11 cellular contexts compared by ENCODE assay signal in genomic region chrX:12891915-12892506, GRCh38. TPM values are rescaled to one million over a fixed set of nuclear protein-coding genes. Genes with fewer than 3 reads are reported as not detected.
A peak's percentile ranks its signal among the peaks of the same experiment; 100 is the strongest.
DNase-seq lines count a peak whose midpoint lies in the region; ATAC-seq, FAIRE-seq and TF ChIP-seq lines count a peak whose summit lies in the region.
"Had no signal": no experiment of that assay in that cellular context is flagged by ENCODE, and none has a peak within 500 bp of the region (broad histone marks: within the 10 kb centered on the region; RNA-seq: fewer than 3 reads in every experiment).

No MANE protein-coding gene starts in this region.

- peak; percentile 20 for DNase-seq in GM10248 (ENCODE audit: extremely low spot score)
- no peak for DNase-seq in GM19239 (ENCODE audit: insufficient read length, low spot score)
- no peak for DNase-seq in NCI-H82 (lab: John Stamatoyannopoulos, UW)
- no peak for DNase-seq in DMS 273 treated with DMSO at 0.1 percent for 48 hours (lab: John Stamatoyannopoulos, UW)
- no peak for DNase-seq in A172 (ENCODE audit: low spot score)
- no peak for DNase-seq in left ventricle myocardium superior
- DNase-seq: CD8-positive, alpha-beta T cell; NCI-H1417 had no signal

- H3K27ac ChIP-seq in KOPT-K1 (ENCODE audit: low read depth, low read length, poor library complexity, severe bottlenecking) = peak overlapping the region; percentile 64
- H3K27ac ChIP-seq: suprapubic skin had no signal

- no peak for TF ChIP-seq CTCF in GM10248 (IDR thresholded peaks at IDR 0.05; ENCODE audit: control extremely low read depth, extremely low read depth, low read depth, missing control alignments)

- peak; percentile 99 for FAIRE-seq in GM19239 (lab: Jason Lieb, UNC)

- H3K36me3 ChIP-seq in KOPT-K1 (ENCODE audit: insufficient read depth, low read length) = no peaks in the 10 kb centered on the region
- H3K36me3 ChIP-seq: suprapubic skin had no signal

- POLR2A ChIA-PET in GM10248 (lab: Yijun Ruan, JAX) = interaction anchor here (0.6 kb wide), 1 partner anchor 582 kb away, joined by 3 read pairs; no protein-coding TSS in a partner anchor

- intact Hi-C loops in left ventricle myocardium superior (cut with micrococcal nuclease) = no loop called here

- CTCF ChIA-PET in GM10248 (lab: Yijun Ruan, JAX) = interaction anchor here (11.7 kb wide), 1 partner anchor 77 kb away, joined by 143 read pairs; no protein-coding TSS in a partner anchor

- peaks cover 6% of the 10 kb centered on the region for H3K9me3 ChIP-seq in KOPT-K1 (ENCODE audit: insufficient read depth, low read length, poor library complexity, severe bottlenecking)
- H3K9me3 ChIP-seq: suprapubic skin had no signal

- peak; percentile 68 for ATAC-seq in HG02759 (IDR thresholded peaks at IDR 0.05; ENCODE audit: unreplicated experiment)
- no peak for ATAC-seq in left ventricle myocardium superior
- ATAC-seq: CD8-positive, alpha-beta T cell had no signal

RNA-seq across cellular contexts. Expression of gene TLR8, which starts 14.4 kb away (rescaled TPM):
- total RNA-seq in A172 (2014; rRNA removed; shearing (Covaris generic)) = not detected in 2 replicates
- total RNA-seq in left ventricle myocardium superior = 1.4 TPM
- total RNA-seq: CD8-positive, alpha-beta T cell had no signal

RNA-seq across cellular contexts. Expression of gene TLR7, which starts 25.1 kb away (rescaled TPM):
- total RNA-seq in A172 (2014; rRNA removed; shearing (Covaris generic)) = not detected in 2 replicates
- total RNA-seq in left ventricle myocardium superior = 0.67 TPM
